In the genomic region with DNA sequence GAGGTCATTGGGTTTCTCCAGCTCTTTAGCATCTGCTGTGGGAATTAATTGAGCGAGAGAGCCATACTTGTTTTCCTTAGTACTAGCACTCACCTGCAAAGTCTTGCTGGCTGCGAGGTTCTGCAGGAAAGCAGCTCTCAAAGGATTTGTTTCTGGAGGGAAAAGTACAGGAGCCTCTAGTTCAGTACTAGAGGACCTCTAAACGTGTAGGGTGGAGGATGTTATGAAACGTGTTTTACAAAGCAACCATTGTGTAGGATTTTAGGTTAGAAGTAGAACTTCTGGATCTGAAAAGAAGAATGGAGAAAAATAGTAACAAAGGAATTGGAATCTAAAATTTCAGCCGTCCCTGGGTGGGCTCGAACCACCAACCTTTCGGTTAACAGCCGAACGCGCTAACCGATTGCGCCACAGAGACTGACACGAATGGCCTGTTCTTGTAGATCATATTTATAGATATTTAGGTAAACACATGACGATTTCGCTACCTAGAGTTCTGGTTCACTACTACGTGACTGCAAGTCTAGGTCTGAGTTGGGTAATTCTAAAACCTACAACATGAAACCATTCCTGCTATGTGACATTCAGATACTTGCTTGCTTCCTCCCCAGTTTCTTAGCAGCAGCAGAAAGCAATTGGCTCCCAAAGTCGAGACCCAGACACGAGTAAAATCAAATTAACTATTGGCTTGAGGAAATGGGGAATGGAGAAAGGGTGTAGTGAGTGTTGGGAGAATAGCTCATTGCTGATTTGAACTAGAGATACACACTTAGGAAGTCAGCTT, we compare ENCODE assay signal across 8 cellular contexts.
DNase-seq lines count a peak whose midpoint lies in the region; ATAC-seq and TF ChIP-seq lines count a peak whose summit lies in the region.

No MANE protein-coding gene starts in this region.

- H4K5ac ChIP-seq in IMR-90 (ENCODE audit: low read depth, low read length), result no peak overlapping the region

- POLR2A ChIA-PET in IMR-90 (lab: Charles Lee; ENCODE audit: unreplicated experiment), result no interaction called here

- H3K27ac ChIP-seq in IMR-90 (ENCODE audit: insufficient read depth, low read length) (no peak overlapping the region), mammary epithelial cell (ENCODE audit: insufficient read depth, low read depth, low read length) (no peak overlapping the region), coronary artery (no peak overlapping the region)

- no peak overlapping the region for H2BK5ac ChIP-seq in IMR-90 (ENCODE audit: low read depth, low read length, poor library complexity, severe bottlenecking)

- H3K36me3 Mint-ChIP-seq in Calu3 (ENCODE audit: insufficient read depth, unreplicated experiment), result no peaks in the 10 kb centered on the region

- dilution Hi-C loops in IMR-90 (cut with HindIII; ENCODE audit: low sequenced_read_pairs, unreplicated experiment), result no loop called here
- dilution Hi-C loops in mammary epithelial cell (cut with HindIII; ENCODE audit: low sequenced_read_pairs), result no loop called here

- H4K8ac ChIP-seq in IMR-90 (ENCODE audit: low read depth in 2 of 2, low read length in 2 of 2), result no peak overlapping the region

- H2BK120ac ChIP-seq in IMR-90 (ENCODE audit: low read depth, low read length), result no peak overlapping the region

- H3K4me3 ChIP-seq in IMR-90 (ENCODE audit: insufficient read depth, low read depth, low read length) (peak overlapping the region; percentile 62; the same call in 1 of the 2 replicates), mammary epithelial cell (replicated peaks in 1 of 3; ENCODE audit: insufficient read depth in 1 of 3, low read depth in 2 of 3, low read length in 3 of 3) (no peak overlapping the region), neuron (ENCODE audit: low read length) (peak overlapping the region; percentile 21), coronary artery (no peak overlapping the region)

- H3K36me3 ChIP-seq in IMR-90 (ENCODE audit: control insufficient read depth, insufficient read depth, low read length) (no peaks in the 10 kb centered on the region), mammary epithelial cell (ENCODE audit: insufficient read depth, low read length) (no peaks in the 10 kb centered on the region), neuron (ENCODE audit: insufficient read depth, low read length) (no peaks in the 10 kb centered on the region)

- no peak overlapping the region for H2AK9ac ChIP-seq in IMR-90 (replicated peaks; ENCODE audit: low read depth, low read length, poor library complexity)

- BruUV-seq in Calu3 (replicated peaks; lab: Mats Ljungman, UMichigan) (no TSS peak), IMR-90 (replicated peaks; lab: Mats Ljungman, UMichigan) (no TSS peak), mammary epithelial cell (replicated peaks; lab: Mats Ljungman, UMichigan) (no TSS peak)

- H3K18ac ChIP-seq in IMR-90 (ENCODE audit: low read depth, low read length), result no peak overlapping the region

- H3K9me3 Mint-ChIP-seq in Calu3 (ENCODE audit: low read depth, unreplicated experiment), result no peaks in the 10 kb centered on the region

- H2BK20ac ChIP-seq in IMR-90 (ENCODE audit: low read depth, low read length), result no peak overlapping the region

- peaks cover 45% of the 10 kb centered on the region for H3K27me3 Mint-ChIP-seq in Calu3 (ENCODE audit: unreplicated experiment)

- no peak overlapping the region for H3K23ac ChIP-seq in IMR-90 (ENCODE audit: low read depth, low read length)

- H3K79me1 ChIP-seq in IMR-90 (ENCODE audit: low read depth in 1 of 2, low read length in 2 of 2), result no peaks in the 10 kb centered on the region

- in situ Hi-C loops in IMR-90 (cut with MboI; ENCODE audit: low sequenced_read_pairs), result no loop called here
- in situ Hi-C loops in mammary epithelial cell (cut with MboI; ENCODE audit: low sequenced_read_pairs in 2 of 2), result no loop called here

- H3K27ac Mint-ChIP-seq in Calu3 (ENCODE audit: unreplicated experiment), result peak overlapping the region; percentile 40

- no peak overlapping the region for H2AK5ac ChIP-seq in IMR-90 (ENCODE audit: low read depth, low read length)

- H3K4me2 ChIP-seq in IMR-90 (ENCODE audit: low read depth, low read length) (peak overlapping the region; percentile 97), mammary epithelial cell (ENCODE audit: insufficient read depth, low read depth, low read length) (peak overlapping the region; percentile 48)

- H3K56ac ChIP-seq in IMR-90 (ENCODE audit: extremely low read depth, insufficient read depth, low read length), result no peak overlapping the region

- 0% methylated on average over 2 of the region's 18 CpGs; no CpG with 5 or more reads in 1 of the 2 experiments for WGBS in IMR-90 (ENCODE audit: extremely low coverage in 2 of 2, insufficient read length in 1 of 2), 2 experiments
- 37% methylated on average over 17 of the region's 18 CpGs for WGBS in mammary epithelial cell (ENCODE audit: low coverage, missing lambda C conversion rate)

- H3K4ac ChIP-seq in IMR-90 (ENCODE audit: low read depth, low read length), result no peak overlapping the region

- CTCF ChIA-PET in Calu3 (lab: Charles Lee), result no interaction called here
- CTCF ChIA-PET in IMR-90 (lab: Yijun Ruan, JAX), result no interaction called here
- CTCF ChIA-PET in mammary epithelial cell (lab: Charles Lee; ENCODE audit: low non-redundant PET), result no interaction called here

- H4K20me1 ChIP-seq in IMR-90 (ENCODE audit: insufficient read depth, low read length) (no peaks in the 10 kb centered on the region), mammary epithelial cell (ENCODE audit: insufficient read depth, low read length) (no peaks in the 10 kb centered on the region)

- ATAC-seq in IMR-90 (ENCODE audit: low read depth) (peak; percentile 91), sciatic nerve (no peak), GM18907 (IDR thresholded peaks at IDR 0.05; ENCODE audit: unreplicated experiment) (no peak), omental fat pad (ENCODE audit: low FRiP score) (no peak)

- H4K91ac ChIP-seq in IMR-90 (ENCODE audit: insufficient read depth, low read depth, low read length), result no peak overlapping the region

- H3K4me1 ChIP-seq in IMR-90 (ENCODE audit: control insufficient read depth, insufficient read depth, low read length) (0 out of 2 replicates have a peak, but pooled peaks cover 2% of the 10 kb centered on the region), mammary epithelial cell (ENCODE audit: insufficient read depth, low read length) (peaks cover 3% of the 10 kb centered on the region), neuron (ENCODE audit: insufficient read depth, low read length) (no peaks in the 10 kb centered on the region)

- H3K14ac ChIP-seq in IMR-90 (replicated peaks; ENCODE audit: low read depth, low read length), result no peak overlapping the region

- peak; percentile 19 for DNase-seq in Calu3
- peak; percentile 68 for DNase-seq in IMR-90
- DNase-seq in mammary epithelial cell, result peak; percentile 44
- no peak for DNase-seq in sciatic nerve (ENCODE audit: low spot score)
- DNase-seq in omental fat pad (ENCODE audit: low spot score), result no peak
- no peak for DNase-seq in coronary artery (ENCODE audit: low spot score)

- no peaks in the 10 kb centered on the region for H3K9me1 ChIP-seq in IMR-90 (ENCODE audit: insufficient read depth, low read length)

- H3K4me3 Mint-ChIP-seq in Calu3 (ENCODE audit: low read depth, unreplicated experiment), result no peak overlapping the region

- H3K9me3 ChIP-seq in IMR-90 (ENCODE audit: control insufficient read depth, insufficient read depth, low read length), result no peaks in the 10 kb centered on the region
- no peaks in the 10 kb centered on the region for H3K9me3 ChIP-seq in mammary epithelial cell (replicated peaks; ENCODE audit: insufficient read depth, low read length)
- no peaks in the 10 kb centered on the region for H3K9me3 ChIP-seq in neuron (ENCODE audit: low read length)

- no peaks in the 10 kb centered on the region for H3K4me1 Mint-ChIP-seq in Calu3 (ENCODE audit: low read depth, unreplicated experiment)

- TF ChIP-seq CTCF in Calu3 (IDR thresholded peaks at IDR 0.05; ENCODE audit: unreplicated experiment) (no peak), IMR-90 (conservative IDR thresholded peaks at IDR 0.05; ENCODE audit: low read depth, low read length) (no peak), mammary epithelial cell (conservative IDR thresholded peaks at IDR 0.05 in 1 of 2, IDR thresholded peaks at IDR 0.05 in 1 of 2; ENCODE audit: extremely low read depth in 1 of 2, insufficient read depth in 1 of 2, low read depth in 1 of 2, low read length in 2 of 2) (no peak), omental fat pad (IDR thresholded peaks at IDR 0.05) (no peak), coronary artery (IDR thresholded peaks at IDR 0.05) (no peak)

- H3K9ac ChIP-seq in IMR-90 (ENCODE audit: low read depth, low read length) (no peak overlapping the region), mammary epithelial cell (ENCODE audit: insufficient read depth, low read length) (no peak overlapping the region)

- no peak for TF ChIP-seq POLR2A in IMR-90 (IDR thresholded peaks at IDR 0.05; ENCODE audit: low read depth, low read length)

- no peak for TF ChIP-seq RAD21 in IMR-90 (IDR thresholded peaks at IDR 0.05; ENCODE audit: low read length)

- no peak overlapping the region for H2BK15ac ChIP-seq in IMR-90 (ENCODE audit: low read depth, low read length)

- no peaks in the 10 kb centered on the region; the same call in 1 of the 2 replicates for H3K27me3 ChIP-seq in IMR-90 (ENCODE audit: control insufficient read depth, insufficient read depth, low read length)
- no peaks in the 10 kb centered on the region for H3K27me3 ChIP-seq in mammary epithelial cell (ENCODE audit: insufficient read depth, low read length)
- peaks cover 20% of the 10 kb centered on the region for H3K27me3 ChIP-seq in neuron (ENCODE audit: insufficient read depth, low read length)

- no peaks in the 10 kb centered on the region for H3K79me2 ChIP-seq in mammary epithelial cell (ENCODE audit: insufficient read depth, low read length)

- intact Hi-C loops in Calu3 (cut with micrococcal nuclease; ENCODE audit: unreplicated experiment) (no loop called here), IMR-90 (cut with micrococcal nuclease) (no loop called here), mammary epithelial cell (cut with micrococcal nuclease) (no loop called here), sciatic nerve (cut with DNase I) (no loop called here)

- H2AFZ ChIP-seq in IMR-90 (replicated peaks; ENCODE audit: low read length, poor library complexity), result no peak overlapping the region
- H2AFZ ChIP-seq in mammary epithelial cell (ENCODE audit: low read depth, low read length), result no peak overlapping the region
- no peak overlapping the region for H2AFZ ChIP-seq in neuron (ENCODE audit: low read depth, low read length)

TF ChIP-seq in IMR-90, 13 proteins besides CTCF, POLR2A, EP300 and RAD21 (continues in another document):
- TF ChIP-seq MAZ (IDR thresholded peaks at IDR 0.05; ENCODE audit: borderline replicate concordance, low read depth, low read length) (no peak), CEBPB (IDR thresholded peaks at IDR 0.05; ENCODE audit: low read depth, low read length) (peak; percentile 84), RFX5 (IDR thresholded peaks at IDR 0.05; ENCODE audit: low read depth, low read length) (no peak), MXI1 (IDR thresholded peaks at IDR 0.05; ENCODE audit: borderline replicate concordance, low read depth, low read length) (no peak), NFE2L2 (IDR thresholded peaks at IDR 0.05; ENCODE audit: low read depth, low read length) (no peak), CHD1 (IDR thresholded peaks at IDR 0.05; ENCODE audit: low read depth, low read length) (no peak), FOS (IDR thresholded peaks at IDR 0.05; ENCODE audit: low read depth, low read length) (peak; percentile 93)

Comparison
In these comparisons a context has a peak if more than half of its experiments do, and no peak if none do; other contexts are left out.
1. DNase-seq: peak in Calu3 (single experiment), IMR-90 (single experiment) and mammary epithelial cell (single experiment); none in sciatic nerve (single experiment), omental fat pad (single experiment) and coronary artery (single experiment).
2. H3K4me3 ChIP-seq: peak in IMR-90 (single experiment) and neuron (single experiment); none in mammary epithelial cell (0 of 3) and coronary artery (single experiment).